13 cellular contexts compared by ENCODE assay signal in genomic region chr3:114363554-114364202, GRCh38.
A peak's percentile ranks its signal among the peaks of the same experiment; 100 is the strongest.
DNase-seq lines count a peak whose midpoint lies in the region; ATAC-seq and TF ChIP-seq lines count a peak whose summit lies in the region.
"Had no signal": no experiment of that assay in that cellular context is flagged by ENCODE, and none has a peak within 500 bp of the region (broad histone marks: within the 10 kb centered on the region; RNA-seq: fewer than 3 reads in every experiment).

No MANE protein-coding gene starts in this region.

- no peak overlapping the region for H3K4me3 ChIP-seq in epithelial cell of esophagus (ENCODE audit: low read length)
- H3K4me3 ChIP-seq: BLaER1, SJCRH30, transverse colon had no signal

- DNase-seq in Right ventricle myocardium inferior (ENCODE audit: missing footprints) (no peak), cardiac septum (ENCODE audit: low spot score) (no peak), epithelial cell of esophagus (ENCODE audit: low read depth) (peak; percentile 68), memory B cell (ENCODE audit: low spot score in 2 of 2) (no peak), NCI-H2029 treated with DMSO at 0.1 percent for 48 hours (lab: John Stamatoyannopoulos, UW) (no peak), nephron progenitor cell (no peak), HuH-7 (ENCODE audit: low spot score) (no peak)
- DNase-seq: stimulated activated CD4-positive, alpha-beta T cell treated with anti-CD3 and anti-CD28 coated beads, Interleukin-1b, Interleukin-23, amount 100 ng/mL, for 48 hours; transverse colon had no signal

- H3K4me3 Mint-ChIP-seq in memory B cell (no peak overlapping the region), nephron progenitor cell (no peak overlapping the region)

- H3K27me3 Mint-ChIP-seq in memory B cell, result no peaks in the 10 kb centered on the region
- peaks cover 10% of the 10 kb centered on the region for H3K27me3 Mint-ChIP-seq in nephron progenitor cell (ENCODE audit: low read depth, poor library complexity)

- TF ChIP-seq CTCF in epithelial cell of esophagus (IDR thresholded peaks at IDR 0.05; ENCODE audit: insufficient read depth, low read depth, low read length, missing control alignments) (no peak), nephron progenitor cell (IDR thresholded peaks at IDR 0.05) (no peak)

- no peaks in the 10 kb centered on the region for H3K9me3 Mint-ChIP-seq in memory B cell
- no peaks in the 10 kb centered on the region for H3K9me3 Mint-ChIP-seq in nephron progenitor cell
- H3K9me3 Mint-ChIP-seq: activated naive CD4-positive, alpha-beta T cell treated with anti-CD3 and anti-CD28 coated beads, Interleukin-2, amount 50 U/mL, for 72 hours had no signal

- intact Hi-C loops in Right ventricle myocardium inferior (cut with DNase I), result loop anchor here (10.0 kb wide), 1 partner anchor 801 kb away; no protein-coding TSS in a partner anchor
- intact Hi-C loops in cardiac septum (cut with DNase I), result no loop called here

- peak; percentile 60 for ATAC-seq in Right ventricle myocardium inferior
- ATAC-seq in memory B cell (ENCODE audit: low read depth), result no peak
- ATAC-seq in HG02759 (IDR thresholded peaks at IDR 0.05; ENCODE audit: unreplicated experiment), result no peak

- peak overlapping the region; percentile 61 for H3K27ac Mint-ChIP-seq in memory B cell
- no peak overlapping the region for H3K27ac Mint-ChIP-seq in nephron progenitor cell
- H3K27ac Mint-ChIP-seq: activated naive CD4-positive, alpha-beta T cell treated with anti-CD3 and anti-CD28 coated beads, Interleukin-2, amount 50 U/mL, for 72 hours had no signal

- peaks cover 13% of the 10 kb centered on the region for H3K36me3 Mint-ChIP-seq in memory B cell
- no peaks in the 10 kb centered on the region for H3K36me3 Mint-ChIP-seq in nephron progenitor cell (ENCODE audit: low read depth)
- H3K36me3 Mint-ChIP-seq: activated naive CD4-positive, alpha-beta T cell treated with anti-CD3 and anti-CD28 coated beads, Interleukin-2, amount 50 U/mL, for 72 hours had no signal

- H3K4me1 Mint-ChIP-seq in memory B cell (no peaks in the 10 kb centered on the region), nephron progenitor cell (no peaks in the 10 kb centered on the region)
